15 cellular contexts compared by ENCODE assay signal in the genomic region with DNA sequence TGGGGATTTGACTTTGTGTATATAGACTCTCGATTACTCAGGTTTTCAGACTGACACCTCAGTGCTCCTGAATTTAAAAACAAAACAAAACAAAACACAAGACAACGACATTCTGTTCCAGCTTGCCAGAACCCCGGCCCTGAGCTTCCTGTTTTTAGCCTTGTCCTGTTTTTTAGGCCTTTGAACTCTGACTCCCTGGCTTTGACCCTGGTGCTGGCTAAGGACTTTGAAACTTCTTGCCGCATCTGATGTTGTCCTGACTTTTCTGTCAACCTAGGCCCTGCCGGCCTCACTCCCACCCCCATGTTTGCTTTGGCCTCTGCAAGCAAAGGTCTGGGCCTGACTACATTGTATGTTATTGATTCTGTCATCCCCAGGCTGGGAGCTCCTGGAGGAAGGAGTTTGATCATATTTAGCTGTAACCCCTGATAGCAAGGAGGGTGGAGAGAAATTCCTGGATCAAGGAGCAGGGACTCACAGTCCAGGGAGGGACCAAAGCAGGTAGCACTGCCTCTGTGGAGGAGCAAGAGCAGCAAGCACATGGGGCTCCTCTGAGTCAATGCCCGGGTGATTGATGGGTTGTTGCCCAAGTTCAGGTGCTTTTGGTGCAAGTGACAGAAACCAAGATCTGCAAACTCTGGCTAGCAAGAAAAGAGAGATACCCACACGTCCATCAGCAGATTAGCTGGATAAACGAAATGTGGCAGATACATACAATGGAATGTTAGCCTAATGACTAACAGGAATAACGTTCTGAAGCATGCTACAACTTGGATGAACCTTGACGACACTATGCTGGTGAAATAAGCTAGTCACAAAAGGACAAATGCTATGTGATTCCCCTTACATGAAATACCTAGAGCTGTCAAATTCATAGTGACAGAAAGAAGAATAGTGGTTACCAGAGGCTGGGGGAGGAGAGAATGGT. TPM values are rescaled to one million over a fixed set of nuclear protein-coding genes. Genes with fewer than 3 reads are reported as not detected.
A peak's percentile ranks its signal among the peaks of the same experiment; 100 is the strongest.
DNase-seq lines count a peak whose midpoint lies in the region; ATAC-seq, FAIRE-seq and TF ChIP-seq lines count a peak whose summit lies in the region.
"Had no signal": no experiment of that assay in that cellular context is flagged by ENCODE, and none has a peak within 500 bp of the region (broad histone marks: within the 10 kb centered on the region; RNA-seq: fewer than 3 reads in every experiment).

No MANE protein-coding gene starts in this region.

- H3K9ac ChIP-seq in endodermal cell (ENCODE audit: extremely low read depth, low read length, poor library complexity, severe bottlenecking) (no peak overlapping the region), kidney (ENCODE audit: low read length in 2 of 2) (no peak overlapping the region)

- intact Hi-C loops in lower lobe of right lung (cut with DNase I) (no loop called here), kidney (cut with DNase I) (no loop called here)

- no peak for ATAC-seq in lower lobe of right lung
- ATAC-seq in HG02588 (IDR thresholded peaks at IDR 0.05; ENCODE audit: unreplicated experiment), result no peak

- H3K4me3 ChIP-seq in endodermal cell (ENCODE audit: low read length) (no peak overlapping the region), lower lobe of right lung (no peak overlapping the region), kidney (ENCODE audit: low read length in 2 of 2) (no peak overlapping the region)
- H3K4me3 ChIP-seq: SJSA1 had no signal

- peaks cover 24% of the 10 kb centered on the region for H3K4me1 Mint-ChIP-seq in endodermal cell

- no peak for FAIRE-seq in kidney (lab: Jason Lieb, UNC)

- H3K4me3 Mint-ChIP-seq in endodermal cell, result no peak overlapping the region

- TF ChIP-seq CTCF in endodermal cell (conservative IDR thresholded peaks at IDR 0.05) (no peak), lower lobe of right lung (IDR thresholded peaks at IDR 0.05) (no peak), kidney (IDR thresholded peaks at IDR 0.05; ENCODE audit: borderline replicate concordance, extremely low read depth, insufficient read depth) (no peak)

- peaks cover 4% of the 10 kb centered on the region for H3K4me1 ChIP-seq in endodermal cell (ENCODE audit: control insufficient read depth, insufficient read depth, low read length)
- peaks cover 15% of the 10 kb centered on the region for H3K4me1 ChIP-seq in lower lobe of right lung
- H3K4me1 ChIP-seq in kidney (ENCODE audit: control insufficient read depth in 1 of 2, insufficient read depth in 1 of 2, low read depth in 1 of 2, low read length in 2 of 2), result peaks cover 14% of the 10 kb centered on the region in 2 donors
- H3K4me1 ChIP-seq: SJSA1 had no signal

- H3K9me3 ChIP-seq in endodermal cell (ENCODE audit: control insufficient read depth, low read length) (no peaks in the 10 kb centered on the region), lower lobe of right lung (no peaks in the 10 kb centered on the region), kidney (ENCODE audit: control insufficient read depth in 1 of 2, low read length in 2 of 2) (no peaks in the 10 kb centered on the region)
- H3K9me3 ChIP-seq: SJSA1 had no signal

- DNase-seq in CD1c-positive myeloid dendritic cell (ENCODE audit: extremely low spot score), result peak; percentile 27
- DNase-seq in M059J (ENCODE audit: low read depth), result peak; percentile 13
- no peak for DNase-seq in endodermal cell
- no peak for DNase-seq in lower lobe of right lung
- no peak for DNase-seq in NCI-H1092 treated with DMSO at 0.1 percent for 48 hours (lab: John Stamatoyannopoulos, UW)
- DNase-seq in kidney, result no peak
- DNase-seq in cerebellar nuclear complex (lab: John Stamatoyannopoulos, UW), result no peak
- DNase-seq: activated CD4-positive, alpha-beta T cell treated with anti-CD3 and anti-CD28 coated beads for 1 hour; effector CD8-positive, alpha-beta T cell; KBM-7; stimulated activated CD4-positive, alpha-beta T cell treated with anti-CD3 and anti-CD28 coated beads, Interleukin-2, amount 100 ng/mL, for 48 hours had no signal

- peak overlapping the region; percentile 14 for H3K27ac Mint-ChIP-seq in endodermal cell

- no peaks in the 10 kb centered on the region for H3K27me3 Mint-ChIP-seq in endodermal cell (ENCODE audit: insufficient read depth)

- H3K9me3 Mint-ChIP-seq in endodermal cell, result no peaks in the 10 kb centered on the region

- H3K27me3 ChIP-seq in endodermal cell (ENCODE audit: control insufficient read depth, insufficient read depth, low read length, poor library complexity, severe bottlenecking) (no peaks in the 10 kb centered on the region), lower lobe of right lung (ENCODE audit: low read depth) (no peaks in the 10 kb centered on the region)
- H3K27me3 ChIP-seq: SJSA1 had no signal

- H3K36me3 Mint-ChIP-seq in endodermal cell (ENCODE audit: low read depth), result no peaks in the 10 kb centered on the region

- H3K36me3 ChIP-seq in endodermal cell (ENCODE audit: control insufficient read depth, insufficient read depth, low read length), result no peaks in the 10 kb centered on the region
- H3K36me3 ChIP-seq in lower lobe of right lung, result no peaks in the 10 kb centered on the region
- no peaks in the 10 kb centered on the region for H3K36me3 ChIP-seq in kidney (ENCODE audit: control insufficient read depth in 1 of 2, insufficient read depth in 2 of 2, low read length in 2 of 2)
- H3K36me3 ChIP-seq: SJSA1 had no signal

- H3K27ac ChIP-seq in endodermal cell (ENCODE audit: low read depth, low read length) (no peak overlapping the region), lower lobe of right lung (peak overlapping the region; percentile 24), kidney (ENCODE audit: low read depth in 2 of 2, low read length in 2 of 2) (peak overlapping the region in 1 of 2 donors; percentile 13)
- H3K27ac ChIP-seq: SJSA1 had no signal

- 85 to 90% methylated on average over 9 of the region's 10 CpGs for WGBS in endodermal cell (ENCODE audit: insufficient coverage in 1 of 2, insufficient read length in 1 of 2), 2 experiments

RNA-seq across cellular contexts. Expression of gene CCL16, which starts 7.7 kb away (rescaled TPM):
- not detected in 2 replicates for total RNA-seq in M059J (2014; rRNA removed; shearing (Covaris generic))
- total RNA-seq in endodermal cell (not detected), lower lobe of right lung (0.50 TPM), kidney (0.79 TPM)
- polyA plus RNA-seq in endodermal cell (2013, experiment 1 of 2), result not detected
- not detected for polyA plus RNA-seq in endodermal cell (2013, experiment 2 of 2)
- polyA plus RNA-seq in kidney (ENCODE audit: insufficient read depth, low read depth, low replicate concordance), result not detected
- total RNA-seq: G401, SJSA1 had no signal

RNA-seq across cellular contexts. Expression of gene CCL14, which starts 12.9 kb away (rescaled TPM):
- not detected in 2 replicates for total RNA-seq in M059J (2014; rRNA removed; shearing (Covaris generic))
- total RNA-seq in endodermal cell (not detected), lower lobe of right lung (20.7 TPM), kidney (134 TPM)
- polyA plus RNA-seq in endodermal cell (2013, experiment 1 of 2), result not detected
- not detected for polyA plus RNA-seq in endodermal cell (2013, experiment 2 of 2)
- polyA plus RNA-seq in kidney (ENCODE audit: insufficient read depth, low read depth, low replicate concordance), result 14.2 TPM
- total RNA-seq: G401, SJSA1 had no signal

RNA-seq across cellular contexts. Expression of gene CCL15, which starts 27.8 kb away (rescaled TPM):
- not detected in 2 replicates for total RNA-seq in M059J (2014; rRNA removed; shearing (Covaris generic))
- total RNA-seq in endodermal cell (not detected), lower lobe of right lung (0.50 TPM), kidney (0.82 TPM)
- polyA plus RNA-seq in endodermal cell (2013, experiment 1 of 2), result not detected
- polyA plus RNA-seq in endodermal cell (2013, experiment 2 of 2), result not detected
- polyA plus RNA-seq in kidney (ENCODE audit: insufficient read depth, low read depth, low replicate concordance), result 22.2 TPM
- total RNA-seq: G401, SJSA1, subcutaneous adipose tissue had no signal

RNA-seq across cellular contexts. Expression of gene LYZL6, which starts 30.1 kb away (rescaled TPM):
- not detected in 2 replicates for total RNA-seq in M059J (2014; rRNA removed; shearing (Covaris generic))
- not detected for total RNA-seq in endodermal cell
- not detected for polyA plus RNA-seq in endodermal cell (2013, experiment 1 of 2)
- not detected for polyA plus RNA-seq in endodermal cell (2013, experiment 2 of 2)
- not detected for total RNA-seq in lower lobe of right lung
- not detected for total RNA-seq in kidney
- not detected for polyA plus RNA-seq in kidney (ENCODE audit: insufficient read depth, low read depth, low replicate concordance)
- total RNA-seq: G401, SJSA1, subcutaneous adipose tissue had no signal

RNA-seq across cellular contexts. Expression of gene RDM1, which starts 43.0 kb away (rescaled TPM):
- 4.9 and 7.7 TPM in 2 replicates for total RNA-seq in M059J (2014; rRNA removed; shearing (Covaris generic))
- total RNA-seq in endodermal cell (10 to 100 TPM in 1 of 2 donors, 1 to 10 TPM in 1; 5.3 to 14.2 TPM), lower lobe of right lung (not detected), kidney (not detected)
- polyA plus RNA-seq in endodermal cell (2013, experiment 1 of 2), result 20.2 TPM
- 16.8 TPM for polyA plus RNA-seq in endodermal cell (2013, experiment 2 of 2)
- 0.56 TPM for polyA plus RNA-seq in kidney (ENCODE audit: insufficient read depth, low read depth, low replicate concordance)
- total RNA-seq: subcutaneous adipose tissue had no signal

Comparison
In these comparisons a context has a peak if more than half of its experiments do, and no peak if none do; other contexts are left out.
1. DNase-seq: peak in CD1c-positive myeloid dendritic cell (single experiment) and M059J (single experiment); none in endodermal cell (single experiment), lower lobe of right lung (single experiment), NCI-H1092 treated with DMSO at 0.1 percent for 48 hours (single experiment), kidney (single experiment) and cerebellar nuclear complex (0 of 2).
2. RNA of gene CCL14, which starts 12.9 kb away (total RNA-seq): 134 TPM in kidney (single experiment) and 20.7 TPM in lower lobe of right lung (single experiment); not detected in M059J and not detected in endodermal cell; every median in the first group is over 10 times any median in the second.